ENCODE assay signal across 18 cellular contexts in genomic region chr7:143012409-143012808, GRCh38. TPM values are rescaled to one million over a fixed set of nuclear protein-coding genes. Genes with fewer than 3 reads are reported as not detected.
"Had no signal": no experiment of that assay in that cellular context is flagged by ENCODE, and none has a peak within 500 bp of the region (broad histone marks: within the 10 kb centered on the region; RNA-seq: fewer than 3 reads in every experiment).

No MANE protein-coding gene starts in this region.

- H3K4me1 ChIP-seq: colonic mucosa had no signal

- H3K9me3 ChIP-seq: colonic mucosa, gastrocnemius medialis, heart right ventricle, suprapubic skin, upper lobe of left lung had no signal

- H3K4me3 ChIP-seq: colonic mucosa, gastrocnemius medialis, heart right ventricle, suprapubic skin, upper lobe of left lung had no signal

- H3K27me3 ChIP-seq: colonic mucosa, gastrocnemius medialis, suprapubic skin, upper lobe of left lung had no signal

- H3K27ac ChIP-seq: colonic mucosa, heart right ventricle, suprapubic skin, upper lobe of left lung had no signal

- DNase-seq: activated CD4-positive, alpha-beta memory T cell treated with anti-CD3 and anti-CD28 coated beads, Interleukin-2, amount 10 ng/mL, durations not matched to agents 7 days and 5 days; activated CD4-positive, alpha-beta T cell treated with anti-CD3 and anti-CD28 coated beads for 4 hours; activated naive CD4-positive, alpha-beta T cell treated with anti-CD3 and anti-CD28 coated beads for 36 hours; activated T-cell treated with anti-CD3 and anti-CD28 coated beads, Interleukin-2, amount 50 U/mL, for 24 hours; aorta; colonic mucosa; erythroblast; gastrocnemius medialis; heart right ventricle; left cardiac atrium; T-helper 2 cell; upper lobe of left lung had no signal

- ATAC-seq: gastrocnemius medialis; heart right ventricle; left cardiac atrium; natural killer cell treated with Interleukin-12 subunit alpha and Interleukin-12 subunit beta and Interleukin-15 and Interleukin-18, amount 100 ng/mL, for 72 hours had no signal

- H3K36me3 ChIP-seq: colonic mucosa, gastrocnemius medialis, heart right ventricle, suprapubic skin, upper lobe of left lung had no signal

RNA-seq across cellular contexts. Expression of gene OR9A2, which starts 14.5 kb away (rescaled TPM):
- total RNA-seq: activated CD4-positive, alpha-beta memory T cell treated with anti-CD3 and anti-CD28 coated beads, Interleukin-2, amount 10 ng/mL, durations not matched to agents 7 days and 5 days; activated naive CD4-positive, alpha-beta T cell treated with anti-CD3 and anti-CD28 coated beads for 36 hours; colonic mucosa; gastrocnemius medialis; left cardiac atrium; lower leg skin; mesenteric fat pad; natural killer cell treated with Interleukin-12 subunit alpha and Interleukin-12 subunit beta and Interleukin-15 and Interleukin-18, amount 100 ng/mL, for 72 hours; posterior vena cava; upper lobe of left lung had no signal

RNA-seq across cellular contexts. Expression of gene OR6V1, which starts 39.7 kb away (rescaled TPM):
- total RNA-seq: activated CD4-positive, alpha-beta memory T cell treated with anti-CD3 and anti-CD28 coated beads, Interleukin-2, amount 10 ng/mL, durations not matched to agents 7 days and 5 days; activated naive CD4-positive, alpha-beta T cell treated with anti-CD3 and anti-CD28 coated beads for 36 hours; activated T-helper 2 cell treated with anti-CD3 and anti-CD28 coated beads, Interferon-gamma antibody, Interleukin-2, Interleukin-4, amounts not matched to agents 10 μg/mL and 5 μg/mL and 100 μg/mL, durations not matched to agents 14 hours and 24 hours and 36 hours; aorta; colonic mucosa; gastrocnemius medialis; heart right ventricle; left cardiac atrium; lower leg skin; mesenteric fat pad; natural killer cell treated with Interleukin-12 subunit alpha and Interleukin-12 subunit beta and Interleukin-15 and Interleukin-18, amount 100 ng/mL, for 72 hours; posterior vena cava; suprapubic skin; upper lobe of left lung had no signal

RNA-seq across cellular contexts. Expression of gene KEL, which starts 50.2 kb away (rescaled TPM):
- total RNA-seq: gastrocnemius medialis; mesenteric fat pad; natural killer cell treated with Interleukin-12 subunit alpha and Interleukin-12 subunit beta and Interleukin-15 and Interleukin-18, amount 100 ng/mL, for 72 hours had no signal
